Comparison of ENCODE assay signal across 8 cellular contexts in genomic region chr22:42300286-42301071, GRCh38. TPM values are rescaled to one million over a fixed set of nuclear protein-coding genes. Genes with fewer than 3 reads are reported as not detected.
DNase-seq lines count a peak whose midpoint lies in the region; ATAC-seq and TF ChIP-seq lines count a peak whose summit lies in the region.

No MANE protein-coding gene starts in this region.

- TF ChIP-seq CTCF in OCI-LY7 (conservative IDR thresholded peaks at IDR 0.05; ENCODE audit: low read length) (no peak), neural progenitor cell (IDR thresholded peaks at IDR 0.05) (no peak), BE2C (IDR thresholded peaks at IDR 0.05; ENCODE audit: low read depth, low read length) (no peak)

- H3K27me3 Mint-ChIP-seq in activated naive CD8-positive, alpha-beta T cell treated with anti-CD3 and anti-CD28 coated beads for 36 hours: no peaks in the 10 kb centered on the region
- H3K27me3 Mint-ChIP-seq in neural progenitor cell (ENCODE audit: insufficient read depth, low read depth): peaks cover 9% of the 10 kb centered on the region

- peaks cover 67% of the 10 kb centered on the region for H3K4me1 Mint-ChIP-seq in activated naive CD8-positive, alpha-beta T cell treated with anti-CD3 and anti-CD28 coated beads for 36 hours
- H3K4me1 Mint-ChIP-seq in neural progenitor cell: peaks cover 71% of the 10 kb centered on the region

- H3K27ac Mint-ChIP-seq in activated naive CD8-positive, alpha-beta T cell treated with anti-CD3 and anti-CD28 coated beads for 36 hours: peak overlapping the region; percentile 72
- peak overlapping the region; percentile 83 for H3K27ac Mint-ChIP-seq in neural progenitor cell

- H3K9me3 ChIP-seq in OCI-LY7 (ENCODE audit: low read length): no peaks in the 10 kb centered on the region
- no peaks in the 10 kb centered on the region for H3K9me3 ChIP-seq in neural progenitor cell (ENCODE audit: low read depth)
- H3K9me3 ChIP-seq in BE2C: no peaks in the 10 kb centered on the region

- peak; percentile 81 for DNase-seq in OCI-LY7 (ENCODE audit: low spot score)
- DNase-seq in activated naive CD8-positive, alpha-beta T cell treated with anti-CD3 and anti-CD28 coated beads for 36 hours: peak; percentile 47
- DNase-seq in neural progenitor cell (ENCODE audit: low spot score): no peak
- no peak for DNase-seq in NCI-H146 (lab: John Stamatoyannopoulos, UW)
- DNase-seq in BE2C: no peak
- no peak for DNase-seq in SK-N-DZ (ENCODE audit: low spot score)

- no peaks in the 10 kb centered on the region for H4K20me1 ChIP-seq in OCI-LY7 (ENCODE audit: insufficient read depth, low read length)
- H4K20me1 ChIP-seq in neural progenitor cell (ENCODE audit: low read depth): peaks cover 77% of the 10 kb centered on the region

- ATAC-seq in GM21423 (IDR thresholded peaks at IDR 0.05; ENCODE audit: unreplicated experiment) (peak; percentile 52), HG03520 (IDR thresholded peaks at IDR 0.05; ENCODE audit: unreplicated experiment) (no peak)

- peak overlapping the region; percentile 83 for H3K27ac ChIP-seq in OCI-LY7 (ENCODE audit: low read depth, low read length, poor library complexity, severe bottlenecking)
- H3K27ac ChIP-seq in neural progenitor cell: no peak overlapping the region

- no peaks in the 10 kb centered on the region for H3K36me3 Mint-ChIP-seq in activated naive CD8-positive, alpha-beta T cell treated with anti-CD3 and anti-CD28 coated beads for 36 hours
- H3K36me3 Mint-ChIP-seq in neural progenitor cell: no peaks in the 10 kb centered on the region

- H2AFZ ChIP-seq in OCI-LY7 (ENCODE audit: low read length) (peak overlapping the region; percentile 17; the same call in 1 of the 2 replicates), neural progenitor cell (replicated peaks) (no peak overlapping the region)

- H3K4me1 ChIP-seq in OCI-LY7 (ENCODE audit: insufficient read depth, low read length, poor library complexity, severe bottlenecking): peaks cover 76% of the 10 kb centered on the region
- peaks cover 46% of the 10 kb centered on the region for H3K4me1 ChIP-seq in neural progenitor cell
- H3K4me1 ChIP-seq in BE2C: peaks cover 24% of the 10 kb centered on the region

- BruUV-seq in OCI-LY7 (replicated peaks; lab: Mats Ljungman, UMichigan): no TSS peak

- H3F3A ChIP-seq in neural progenitor cell (ENCODE audit: low read depth): peaks cover 9% of the 10 kb centered on the region

- POLR2A ChIA-PET in OCI-LY7 (lab: Charles Lee): interaction anchor here (0.6 to 1.4 kb wide), 5 partner anchors 8 to 375 kb away, joined by 3 to 5 read pairs (median 3); no protein-coding TSS in a partner anchor

- H3K79me2 ChIP-seq in OCI-LY7 (ENCODE audit: insufficient read depth, low read depth, low read length): no peaks in the 10 kb centered on the region
- no peaks in the 10 kb centered on the region for H3K79me2 ChIP-seq in neural progenitor cell (ENCODE audit: low read depth)

- no peaks in the 10 kb centered on the region for H3K36me3 ChIP-seq in OCI-LY7 (ENCODE audit: insufficient read depth, low read length)
- no peaks in the 10 kb centered on the region for H3K36me3 ChIP-seq in neural progenitor cell
- no peaks in the 10 kb centered on the region for H3K36me3 ChIP-seq in BE2C

- peak overlapping the region; percentile 91 for H3K4me2 ChIP-seq in OCI-LY7 (ENCODE audit: low read length)
- H3K4me2 ChIP-seq in neural progenitor cell: peak overlapping the region; percentile 75

- peak overlapping the region; percentile 53 for H3K4me3 Mint-ChIP-seq in activated naive CD8-positive, alpha-beta T cell treated with anti-CD3 and anti-CD28 coated beads for 36 hours
- peak overlapping the region; percentile 58 for H3K4me3 Mint-ChIP-seq in neural progenitor cell

- H3K9me3 Mint-ChIP-seq in activated naive CD8-positive, alpha-beta T cell treated with anti-CD3 and anti-CD28 coated beads for 36 hours: no peaks in the 10 kb centered on the region
- no peaks in the 10 kb centered on the region for H3K9me3 Mint-ChIP-seq in neural progenitor cell

- no peak overlapping the region for H3K9ac ChIP-seq in neural progenitor cell

- H3K9me2 ChIP-seq in OCI-LY7 (ENCODE audit: insufficient read depth, low read length): no peaks in the 10 kb centered on the region

- H3K4me3 ChIP-seq in OCI-LY7 (ENCODE audit: low read depth, low read length, poor library complexity, severe bottlenecking): peak overlapping the region; percentile 58
- peak overlapping the region; percentile 19 for H3K4me3 ChIP-seq in neural progenitor cell
- H3K4me3 ChIP-seq in BE2C (ENCODE audit: low read depth, low read length): no peak overlapping the region

- H3K27me3 ChIP-seq in neural progenitor cell: peaks cover 11% of the 10 kb centered on the region
- H3K27me3 ChIP-seq in BE2C: no peaks in the 10 kb centered on the region

- CTCF ChIA-PET in OCI-LY7 (lab: Charles Lee; ENCODE audit: unreplicated experiment): interaction anchor here (1.6 kb wide), 1 partner anchor 13 kb away, joined by 3 read pairs; no protein-coding TSS in a partner anchor

- intact Hi-C loops in OCI-LY7 (cut with micrococcal nuclease; ENCODE audit: unreplicated experiment): no loop called here

RNA-seq across cellular contexts. Expression of gene TCF20, which starts 30.0 kb away (rescaled TPM):
- 55.6 and 56.0 TPM in 2 replicates for total RNA-seq in OCI-LY7 (2014; rRNA removed; shearing (Covaris generic))
- total RNA-seq in OCI-LY7 (2022) (71.1 and 77.8 TPM in 2 replicates), neural progenitor cell (ENCODE audit: low replicate concordance) (53.7 and 67.4 TPM in 2 replicates)
- 10 to 100 TPM; 62.4 to 68.4 TPM for total RNA-seq in activated naive CD8-positive, alpha-beta T cell treated with anti-CD3 and anti-CD28 coated beads for 36 hours
- polyA plus RNA-seq in BE2C (2012; ENCODE audit: insufficient read depth, insufficient read length, low read depth): 73.0 TPM
- polyA plus RNA-seq in SK-N-DZ (2014; cell fraction: cytosol; rRNA removed): 25.2 and 27.9 TPM in 2 replicates
- 9.5 and 14.0 TPM in 2 replicates for polyA plus RNA-seq in SK-N-DZ (2014; cell fraction: nucleus; rRNA removed)

Comparison
In these comparisons a context has a peak if more than half of its experiments do, and no peak if none do; other contexts are left out.
1. DNase-seq: peak in OCI-LY7 (single experiment) and activated naive CD8-positive, alpha-beta T cell treated with anti-CD3 and anti-CD28 coated beads for 36 hours (single experiment); none in neural progenitor cell (single experiment), NCI-H146 (single experiment), BE2C (single experiment) and SK-N-DZ (single experiment).